ENCODE assay signal across 31 cellular contexts in genomic region chr1:224197261-224197600, GRCh38. TPM values are rescaled to one million over a fixed set of nuclear protein-coding genes. Genes with fewer than 3 reads are reported as not detected.
DNase-seq lines count a peak whose midpoint lies in the region; FAIRE-seq and TF ChIP-seq lines count a peak whose summit lies in the region.
"Had no signal": no experiment of that assay in that cellular context is flagged by ENCODE, and none has a peak within 500 bp of the region (broad histone marks: within the 10 kb centered on the region; RNA-seq: fewer than 3 reads in every experiment).

No MANE protein-coding gene starts in this region.

- H2AK5ac ChIP-seq in mesenchymal stem cell (ENCODE audit: low read length, severe bottlenecking): no peak overlapping the region

- no peak overlapping the region for H3K23ac ChIP-seq in mesenchymal stem cell (ENCODE audit: low read length in 2 of 2)

- H2AFZ ChIP-seq in mesenchymal stem cell (ENCODE audit: low read depth, low read length): no peak overlapping the region
- H2AFZ ChIP-seq: GM23338 had no signal

- H3K27ac ChIP-seq in A673 (ENCODE audit: low read depth, low read length, poor library complexity, severe bottlenecking): peak overlapping the region; percentile 0
- H3K27ac ChIP-seq in esophagus (ENCODE audit: low read depth in 2 of 2, low read length in 1 of 2): peak overlapping the region; percentile 6 to 30
- H3K27ac ChIP-seq in mesenchymal stem cell (ENCODE audit: low read length, poor library complexity, severe bottlenecking): no peak overlapping the region
- H3K27ac ChIP-seq: A549, C4-2B, KMS-11, SJSA1 had no signal

- no peak overlapping the region for H2BK5ac ChIP-seq in mesenchymal stem cell (ENCODE audit: low read depth, low read length, poor library complexity, severe bottlenecking)

- H2BK120ac ChIP-seq in mesenchymal stem cell (ENCODE audit: low read depth, low read length): no peak overlapping the region

- H3K79me1 ChIP-seq in mesenchymal stem cell (replicated peaks; ENCODE audit: low read length, poor library complexity, severe bottlenecking): peaks cover 7% of the 10 kb centered on the region

- intact Hi-C loops in A673 (cut with micrococcal nuclease; ENCODE audit: unreplicated experiment): no loop called here

- H3K36me3 ChIP-seq in A673 (ENCODE audit: insufficient read depth, low read length, poor library complexity, severe bottlenecking) (peaks cover 14% of the 10 kb centered on the region), esophagus (ENCODE audit: control insufficient read depth in 2 of 2, insufficient read depth in 2 of 2, low read length in 1 of 2) (no peaks in the 10 kb centered on the region), mesenchymal stem cell (ENCODE audit: control insufficient read depth in 1 of 2, insufficient read depth in 2 of 2, low read depth in 1 of 2, low read length in 2 of 2) (peaks cover 19 to 27% of the 10 kb centered on the region in 2 experiments)

- no peak overlapping the region for H2BK12ac ChIP-seq in mesenchymal stem cell (ENCODE audit: low read length in 2 of 2)

- peak; percentile 54 for FAIRE-seq in HTR-8/SVneo (lab: Jason Lieb, UNC)
- FAIRE-seq: A549, GM12878 had no signal

- H3K4me1 ChIP-seq in A673 (ENCODE audit: insufficient read depth, low read length, poor library complexity, severe bottlenecking): peaks cover 12% of the 10 kb centered on the region
- peaks cover 0 to 5% of the 10 kb centered on the region in 2 donors for H3K4me1 ChIP-seq in esophagus (ENCODE audit: control insufficient read depth in 2 of 2, insufficient read depth in 2 of 2, low read length in 1 of 2)
- H3K4me1 ChIP-seq in mesenchymal stem cell (ENCODE audit: control insufficient read depth, insufficient read depth, low read depth, low read length): peaks cover 6% of the 10 kb centered on the region
- H3K4me1 ChIP-seq: A549, SJSA1 had no signal

- H3K18ac ChIP-seq in mesenchymal stem cell (ENCODE audit: low read depth in 1 of 2, low read length in 2 of 2): no peak overlapping the region

- H3K4me2 ChIP-seq in mesenchymal stem cell (ENCODE audit: low read length, poor library complexity, severe bottlenecking): no peak overlapping the region
- H3K4me2 ChIP-seq: A549, GM23338, KMS-11 had no signal

- no peak overlapping the region for H4K8ac ChIP-seq in mesenchymal stem cell (ENCODE audit: low read length)

- CTCF ChIA-PET in A673 (lab: Charles Lee): interaction anchor here (0.5 to 0.6 kb wide), 2 partner anchors 32 to 104 kb away, joined by 8 to 10 read pairs; no protein-coding TSS in a partner anchor

- no peak overlapping the region for H3K14ac ChIP-seq in mesenchymal stem cell (ENCODE audit: low read length in 2 of 2)

- H3K4me3 ChIP-seq in A673 (ENCODE audit: low read depth, low read length, poor library complexity, severe bottlenecking) (no peak overlapping the region), esophagus (ENCODE audit: low read depth in 1 of 2, low read length in 2 of 2) (no peak overlapping the region), mesenchymal stem cell (ENCODE audit: insufficient read depth in 1 of 2, low read depth in 1 of 2, low read length in 2 of 2) (no peak overlapping the region), foreskin fibroblast (ENCODE audit: low read depth in 1 of 2, low read length in 2 of 2) (no peak overlapping the region)
- H3K4me3 ChIP-seq: A549, GM12878, GM23338, HAP-1, SJSA1 had no signal

- H3K4ac ChIP-seq in mesenchymal stem cell (ENCODE audit: low read depth in 1 of 2, low read length in 2 of 2): no peak overlapping the region

- no peak for DNase-seq in A673 (ENCODE audit: low spot score)
- DNase-seq in HTR-8/SVneo (ENCODE audit: insufficient read length, low spot score): no peak
- DNase-seq in mesenchymal stem cell: no peak
- no peak for DNase-seq in activated CD4-positive, CD25-positive, alpha-beta regulatory T cell (lab: John Stamatoyannopoulos, UW)
- DNase-seq in foreskin fibroblast: no peak
- DNase-seq in NCI-H187 treated with DMSO at 0.1 percent for 48 hours (lab: John Stamatoyannopoulos, UW): no peak
- no peak for DNase-seq in SK-N-DZ (ENCODE audit: low spot score)
- DNase-seq: CD8-positive, alpha-beta memory T cell; DMS 273 treated with DMSO at 0.1 percent for 48 hours; DMS79; EL; GDM1; HFFc6; MM.1S; NCI-H1048; NCI-H1417; NCI-H1694; NCI-H2081; NCI-H226; NCI-H510A; NCI-H69; Right ventricle myocardium superior; RPMI8226 had no signal

- H4K91ac ChIP-seq in mesenchymal stem cell (ENCODE audit: low read length): no peak overlapping the region

- H3K9me3 ChIP-seq in A673 (ENCODE audit: low read depth, low read length, poor library complexity, severe bottlenecking): no peaks in the 10 kb centered on the region
- no peaks in the 10 kb centered on the region for H3K9me3 ChIP-seq in esophagus (ENCODE audit: control insufficient read depth in 2 of 2, insufficient read depth in 1 of 2, low read depth in 1 of 2, low read length in 1 of 2)
- H3K9me3 ChIP-seq in mesenchymal stem cell (ENCODE audit: control insufficient read depth, low read length): no peaks in the 10 kb centered on the region
- H3K9me3 ChIP-seq: A549, HAP-1, SJSA1 had no signal

- H3K9ac ChIP-seq in mesenchymal stem cell (ENCODE audit: low read length): peak overlapping the region; percentile 5
- H3K9ac ChIP-seq: KMS-11 had no signal

- H2BK15ac ChIP-seq in mesenchymal stem cell (ENCODE audit: low read depth, poor library complexity, severe bottlenecking): no peak overlapping the region

- TF ChIP-seq CTCF in A673 (conservative IDR thresholded peaks at IDR 0.05; ENCODE audit: low read depth, low read length): no peak
- TF ChIP-seq CTCF in foreskin fibroblast (IDR thresholded peaks at IDR 0.05; ENCODE audit: low read depth, low read length): no peak

- H3K27me3 ChIP-seq in A673 (replicated peaks; ENCODE audit: insufficient read depth, low read depth, low read length, poor library complexity) (no peaks in the 10 kb centered on the region), esophagus (ENCODE audit: control insufficient read depth in 1 of 2, insufficient read depth in 2 of 2, low read length in 2 of 2) (no peaks in the 10 kb centered on the region), mesenchymal stem cell (ENCODE audit: control insufficient read depth in 1 of 2, insufficient read depth in 1 of 2, low read length in 2 of 2) (no peaks in the 10 kb centered on the region)
- H3K27me3 ChIP-seq: SJSA1 had no signal

- WGBS in esophagus, 2 donors: 54 to 55% methylated on average over 3 of the region's 3 CpGs
- WGBS in mesenchymal stem cell: 95% methylated on average over 3 of the region's 3 CpGs

- no TSS peak for BruUV-seq in A673 (replicated peaks; lab: Mats Ljungman, UMichigan)

- POLR2A ChIA-PET in A673 (lab: Charles Lee; ENCODE audit: low non-redundant PET): no interaction called here

RNA-seq across cellular contexts. Expression of gene DEGS1, which starts 14.2 kb away (rescaled TPM):
- total RNA-seq in A673 (2021): 55.4 and 70.0 TPM in 2 replicates
- polyA plus RNA-seq in esophagus: 10 to 100 TPM; 33.1 to 42.8 TPM
- polyA plus RNA-seq in mesenchymal stem cell (2013, experiment 1 of 2): 123 TPM
- 127 TPM for polyA plus RNA-seq in mesenchymal stem cell (2013, experiment 2 of 2)
- polyA plus RNA-seq in SK-N-DZ (2014; cell fraction: cytosol; rRNA removed): 52.3 and 52.5 TPM in 2 replicates
- polyA plus RNA-seq in SK-N-DZ (2014; cell fraction: nucleus; rRNA removed): 17.2 and 18.6 TPM in 2 replicates
